ENCODE assay signal across 20 cellular contexts in the genomic region with DNA sequence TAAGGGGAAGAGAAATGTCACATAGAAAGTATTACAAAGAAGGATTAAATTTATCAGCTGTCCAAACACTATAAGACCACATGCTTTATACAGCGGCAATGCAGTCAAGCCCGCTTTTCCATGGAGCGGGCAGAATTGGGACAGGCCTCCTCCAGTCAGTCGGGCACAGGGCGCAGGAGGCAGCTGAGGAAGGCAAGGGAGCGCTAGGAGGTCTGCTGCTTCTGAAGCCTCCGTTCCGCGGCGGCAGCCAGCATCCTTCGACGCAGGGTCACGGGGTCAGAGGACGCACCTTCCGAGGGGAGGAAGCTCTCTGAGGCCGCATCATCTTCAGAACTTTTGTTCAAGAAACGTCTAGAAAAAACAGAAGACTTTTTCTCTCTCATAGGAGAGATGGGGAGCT.
"Had no signal": no experiment of that assay in that cellular context is flagged by ENCODE, and none has a peak within 500 bp of the region (broad histone marks: within the 10 kb centered on the region; RNA-seq: fewer than 3 reads in every experiment).

No MANE protein-coding gene starts in this region.

- H3K9me3 Mint-ChIP-seq: activated CD4-positive, alpha-beta T cell treated with anti-CD3 and anti-CD28 coated beads, Interleukin-2, amount 10 ng/mL, durations not matched to agents 7 days and 5 days; activated naive CD4-positive, alpha-beta T cell treated with anti-CD3 and anti-CD28 coated beads for 36 hours; naive thymus-derived CD8-positive, alpha-beta T cell had no signal

- DNase-seq: activated CD4-positive, alpha-beta T cell treated with anti-CD3 and anti-CD28 coated beads, Interleukin-2, amount 10 ng/mL, durations not matched to agents 7 days and 5 days; activated naive CD4-positive, alpha-beta T cell treated with anti-CD3 and anti-CD28 coated beads for 36 hours; cerebellar nuclear complex; effector CD8-positive, alpha-beta T cell; left lung; mesendoderm; naive thymus-derived CD8-positive, alpha-beta T cell; stimulated activated CD4-positive, alpha-beta T cell treated with anti-CD3 and anti-CD28 coated beads, Interleukin-4, amount 100 ng/mL, for 1 hour; stimulated activated naive CD4-positive, alpha-beta T cell; T-helper 1 cell; T1000; transverse colon had no signal

- H3K27me3 Mint-ChIP-seq: activated CD4-positive, alpha-beta T cell treated with anti-CD3 and anti-CD28 coated beads, Interleukin-2, amount 10 ng/mL, durations not matched to agents 7 days and 5 days; naive thymus-derived CD8-positive, alpha-beta T cell had no signal

- H3K4me3 Mint-ChIP-seq: activated CD4-positive, alpha-beta T cell treated with anti-CD3 and anti-CD28 coated beads, Interleukin-2, amount 10 ng/mL, durations not matched to agents 7 days and 5 days; activated naive CD4-positive, alpha-beta T cell treated with anti-CD3 and anti-CD28 coated beads for 36 hours; naive thymus-derived CD8-positive, alpha-beta T cell had no signal

- H3K27ac Mint-ChIP-seq: activated CD4-positive, alpha-beta T cell treated with anti-CD3 and anti-CD28 coated beads, Interleukin-2, amount 10 ng/mL, durations not matched to agents 7 days and 5 days; activated naive CD4-positive, alpha-beta T cell treated with anti-CD3 and anti-CD28 coated beads for 36 hours had no signal

- H3K9me3 ChIP-seq: ascending aorta, esophagus muscularis mucosa, gastroesophageal sphincter, heart left ventricle, left lung, ovary, transverse colon, vagina had no signal

- H3K4me1 ChIP-seq: ascending aorta, gastroesophageal sphincter, heart left ventricle, transverse colon had no signal

- H3K4me3 ChIP-seq: ascending aorta, esophagus muscularis mucosa, gastroesophageal sphincter, heart left ventricle, left lung, ovary, smooth muscle cell, transverse colon, vagina had no signal

- H3K27me3 ChIP-seq: ascending aorta, esophagus muscularis mucosa, gastroesophageal sphincter, heart left ventricle, left lung, ovary, transverse colon, vagina had no signal

- H3K4me2 ChIP-seq: smooth muscle cell had no signal

- H3K27ac ChIP-seq: ascending aorta, esophagus muscularis mucosa, gastroesophageal sphincter, heart left ventricle, left lung, ovary, transverse colon, vagina had no signal

- H3K36me3 ChIP-seq: ovary had no signal

- ATAC-seq: gastroesophageal sphincter; left lung; naive thymus-derived CD8-positive, alpha-beta T cell; sciatic nerve had no signal
